8 cellular contexts compared by ENCODE assay signal in the genomic region with DNA sequence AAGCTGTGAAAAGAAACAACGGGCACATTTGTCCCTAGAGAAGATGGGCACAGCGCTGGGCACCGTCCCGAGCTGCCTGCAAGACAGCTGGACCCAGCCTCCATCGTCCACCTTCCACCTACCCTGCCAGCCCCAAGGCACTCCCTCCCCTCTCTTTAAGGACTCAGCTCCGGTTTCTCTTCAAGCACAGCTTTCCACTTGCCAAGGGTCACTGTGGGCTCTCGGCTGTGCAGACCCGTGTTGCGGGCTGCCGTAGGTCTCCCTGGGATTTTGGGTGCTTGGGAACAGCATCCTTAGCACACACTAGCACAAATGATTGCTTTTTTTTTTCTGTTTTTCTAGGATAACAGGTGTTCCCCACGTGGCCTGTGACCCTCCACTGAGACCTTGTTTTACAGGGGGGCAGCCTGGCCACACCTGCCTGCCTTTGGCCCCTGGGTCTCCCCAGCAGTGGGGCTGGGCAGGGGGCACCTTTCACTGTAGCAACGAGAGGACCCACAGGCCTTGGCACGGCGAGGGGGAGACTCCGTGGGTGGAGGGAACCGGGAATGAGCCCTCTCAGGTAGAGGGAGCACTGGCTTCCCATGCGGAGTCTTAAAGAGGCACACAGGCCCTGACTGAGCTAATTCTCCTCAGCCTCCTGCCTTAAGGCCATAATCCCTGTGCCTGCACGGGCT. TPM values are rescaled to one million over a fixed set of nuclear protein-coding genes. Genes with fewer than 3 reads are reported as not detected.
DNase-seq lines count a peak whose midpoint lies in the region; ATAC-seq and TF ChIP-seq lines count a peak whose summit lies in the region.

No MANE protein-coding gene starts in this region.

- peaks cover 3 to 46% (median 42%) of the 10 kb centered on the region in 5 donors for H3K4me1 ChIP-seq in subcutaneous abdominal adipose tissue (ENCODE audit: control insufficient read depth in 5 of 5, insufficient read depth in 5 of 5, low read length in 5 of 5)

- H3K4me3 ChIP-seq in subcutaneous abdominal adipose tissue (ENCODE audit: low read depth in 1 of 5, low read length in 5 of 5) = peak overlapping the region; percentile 40 to 82 (median 80)

- H3K36me3 ChIP-seq in subcutaneous abdominal adipose tissue (ENCODE audit: control insufficient read depth in 5 of 5, insufficient read depth in 5 of 5, low read length in 5 of 5) = peaks cover 0 to 33% (median 32%) of the 10 kb centered on the region in 5 donors

- DNase-seq in activated T-cell treated with anti-CD3 and anti-CD28 coated beads, Interleukin-2, amount 50 U/mL, for 24 hours = no peak
- no peak for DNase-seq in activated T-cell treated with anti-CD3 and anti-CD28 coated beads, Interleukin-2, amount 50 U/mL, for 48 hours
- no peak for DNase-seq in activated CD8-positive, alpha-beta T cell treated with anti-CD3 and anti-CD28 coated beads for 36 hours
- no peak for DNase-seq in immature natural killer cell
- no peak for DNase-seq in GOT3 (lab: John Stamatoyannopoulos, UW)
- no peak for DNase-seq in HT-29 (ENCODE audit: low spot score)
- DNase-seq in DMS114 treated with DMSO at 0.1 percent for 48 hours (lab: John Stamatoyannopoulos, UW; ENCODE audit: unreplicated experiment) = no peak

- H3K27ac Mint-ChIP-seq in activated T-cell treated with anti-CD3 and anti-CD28 coated beads, Interleukin-2, amount 50 U/mL, for 24 hours = peak overlapping the region; percentile 80
- peak overlapping the region; percentile 25 for H3K27ac Mint-ChIP-seq in activated CD8-positive, alpha-beta T cell treated with anti-CD3 and anti-CD28 coated beads for 36 hours
- peak overlapping the region in 5 of 6 donors; percentile 34 to 84 (median 78) for H3K27ac Mint-ChIP-seq in immature natural killer cell

- H3K9me3 Mint-ChIP-seq in activated T-cell treated with anti-CD3 and anti-CD28 coated beads, Interleukin-2, amount 50 U/mL, for 24 hours = no peaks in the 10 kb centered on the region
- H3K9me3 Mint-ChIP-seq in activated CD8-positive, alpha-beta T cell treated with anti-CD3 and anti-CD28 coated beads for 36 hours = no peaks in the 10 kb centered on the region
- H3K9me3 Mint-ChIP-seq in immature natural killer cell = no peaks in the 10 kb centered on the region

- H3K27ac ChIP-seq in subcutaneous abdominal adipose tissue (ENCODE audit: low read depth, low read length) = no peak overlapping the region

- peaks cover 27% of the 10 kb centered on the region for H3K4me1 Mint-ChIP-seq in activated T-cell treated with anti-CD3 and anti-CD28 coated beads, Interleukin-2, amount 50 U/mL, for 24 hours (ENCODE audit: low read depth)
- H3K4me1 Mint-ChIP-seq in activated CD8-positive, alpha-beta T cell treated with anti-CD3 and anti-CD28 coated beads for 36 hours (ENCODE audit: low read depth) = peaks cover 23% of the 10 kb centered on the region
- peaks cover 26 to 33% of the 10 kb centered on the region in 2 donors for H3K4me1 Mint-ChIP-seq in immature natural killer cell

- peaks cover 37% of the 10 kb centered on the region for H3K36me3 Mint-ChIP-seq in activated T-cell treated with anti-CD3 and anti-CD28 coated beads, Interleukin-2, amount 50 U/mL, for 24 hours (ENCODE audit: low read depth)
- peaks cover 5% of the 10 kb centered on the region for H3K36me3 Mint-ChIP-seq in activated CD8-positive, alpha-beta T cell treated with anti-CD3 and anti-CD28 coated beads for 36 hours (ENCODE audit: low read depth)
- H3K36me3 Mint-ChIP-seq in immature natural killer cell = peaks cover 0 to 6% (median 0%) of the 10 kb centered on the region in 3 donors

- no peaks in the 10 kb centered on the region for H3K27me3 Mint-ChIP-seq in activated T-cell treated with anti-CD3 and anti-CD28 coated beads, Interleukin-2, amount 50 U/mL, for 24 hours
- H3K27me3 Mint-ChIP-seq in activated CD8-positive, alpha-beta T cell treated with anti-CD3 and anti-CD28 coated beads for 36 hours = no peaks in the 10 kb centered on the region
- peaks cover 9 to 27% (median 20%) of the 10 kb centered on the region in 3 donors for H3K27me3 Mint-ChIP-seq in immature natural killer cell (ENCODE audit: low read depth in 3 of 3)

- no peaks in the 10 kb centered on the region for H3K27me3 ChIP-seq in subcutaneous abdominal adipose tissue (ENCODE audit: control insufficient read depth in 5 of 5, insufficient read depth in 4 of 5, low read length in 5 of 5)

- CTCF ChIA-PET in activated CD8-positive, alpha-beta T cell treated with anti-CD3 and anti-CD28 coated beads for 36 hours (lab: Charles Lee) = interaction anchor here (1.2 to 2.6 kb wide), 2 partner anchors 25 to 109 kb away, joined by 5 to 6 read pairs; no protein-coding TSS in a partner anchor

- no peak for ATAC-seq in activated CD8-positive, alpha-beta T cell treated with anti-CD3 and anti-CD28 coated beads for 36 hours

- POLR2A ChIA-PET in activated CD8-positive, alpha-beta T cell treated with anti-CD3 and anti-CD28 coated beads for 36 hours (lab: Charles Lee) = interaction anchor here (0.6 to 2.1 kb wide), 4 partner anchors 9 to 617 kb away, joined by 3 to 8 read pairs (median 4); no protein-coding TSS in a partner anchor

- no peak for TF ChIP-seq CTCF in activated CD8-positive, alpha-beta T cell treated with anti-CD3 and anti-CD28 coated beads for 36 hours (IDR thresholded peaks at IDR 0.05)

- intact Hi-C loops in activated CD8-positive, alpha-beta T cell treated with anti-CD3 and anti-CD28 coated beads for 36 hours (cut with micrococcal nuclease) = no loop called here

- peak overlapping the region in 4 of 5 donors; percentile 78 to 98 (median 92) for H3K9ac ChIP-seq in subcutaneous abdominal adipose tissue (ENCODE audit: low read length in 5 of 5)

- no peaks in the 10 kb centered on the region for H3K9me3 ChIP-seq in subcutaneous abdominal adipose tissue (ENCODE audit: control insufficient read depth in 5 of 5, low read length in 5 of 5)

- H3K4me3 Mint-ChIP-seq in activated T-cell treated with anti-CD3 and anti-CD28 coated beads, Interleukin-2, amount 50 U/mL, for 24 hours = peak overlapping the region; percentile 78
- H3K4me3 Mint-ChIP-seq in activated CD8-positive, alpha-beta T cell treated with anti-CD3 and anti-CD28 coated beads for 36 hours = peak overlapping the region; percentile 71
- peak overlapping the region; percentile 75 to 85 (median 81) for H3K4me3 Mint-ChIP-seq in immature natural killer cell

RNA-seq across cellular contexts. Expression of gene CHMP6, which starts 1.4 kb away (rescaled TPM):
- 10 to 100 TPM; 13.9 to 16.7 TPM for total RNA-seq in activated CD8-positive, alpha-beta T cell treated with anti-CD3 and anti-CD28 coated beads for 36 hours
- 10 to 100 TPM; 67.7 to 71.4 (median 70.2) TPM for polyA plus RNA-seq in immature natural killer cell
- 9.7 and 12.7 TPM in 2 replicates for total RNA-seq in HT-29 (2014; rRNA removed; shearing (Covaris generic))

RNA-seq across cellular contexts. Expression of gene BAIAP2, which starts 41.9 kb away (rescaled TPM):
- 1 to 10 TPM; 5.9 to 6.3 TPM for total RNA-seq in activated CD8-positive, alpha-beta T cell treated with anti-CD3 and anti-CD28 coated beads for 36 hours
- polyA plus RNA-seq in immature natural killer cell = 1 to 10 TPM; 1.1 to 5.1 (median 4.7) TPM
- total RNA-seq in HT-29 (2014; rRNA removed; shearing (Covaris generic)) = 93.8 and 105 TPM in 2 replicates

Comparison
In these comparisons a context has a peak if more than half of its experiments do, and no peak if none do; other contexts are left out.
1. H3K27ac Mint-ChIP-seq: peak in every context shown above with its lines; median percentile 80 in activated T-cell treated with anti-CD3 and anti-CD28 coated beads, Interleukin-2, amount 50 U/mL, for 24 hours; 78 in immature natural killer cell; 25 in activated CD8-positive, alpha-beta T cell treated with anti-CD3 and anti-CD28 coated beads for 36 hours.
2. RNA of gene BAIAP2, which starts 41.9 kb away (total RNA-seq): 93.8 to 105 TPM in HT-29; 5.9 to 6.3 TPM in activated CD8-positive, alpha-beta T cell treated with anti-CD3 and anti-CD28 coated beads for 36 hours; every median in the first group is over 10 times any median in the second.
3. Peak in every context shown above with its lines, with median percentiles within 50 percentile points of each other: H3K4me3 Mint-ChIP-seq.